Comparison of ENCODE assay signal across 8 cellular contexts in genomic region chr7:105876964-105877601, GRCh38. TPM values are rescaled to one million over a fixed set of nuclear protein-coding genes. Genes with fewer than 3 reads are reported as not detected.
A peak's percentile ranks its signal among the peaks of the same experiment; 100 is the strongest.
DNase-seq lines count a peak whose midpoint lies in the region; ATAC-seq and TF ChIP-seq lines count a peak whose summit lies in the region.

No MANE protein-coding gene starts in this region.

- H3K27ac ChIP-seq in ACC112 (ENCODE audit: low read depth, low read length) (peak overlapping the region; percentile 5; the same call in 1 of the 2 replicates), OCI-LY3 (ENCODE audit: low read length) (no peak overlapping the region), brain microvascular endothelial cell (no peak overlapping the region)

- peak; percentile 12 for ATAC-seq in GM19035 (IDR thresholded peaks at IDR 0.05; ENCODE audit: unreplicated experiment)
- no peak for ATAC-seq in GM18505 (IDR thresholded peaks at IDR 0.05; ENCODE audit: unreplicated experiment)

- H3K9ac ChIP-seq in OCI-LY3 (ENCODE audit: low read length) = peak overlapping the region; percentile 64
- peak overlapping the region; percentile 73 for H3K9ac ChIP-seq in skeletal muscle satellite cell (ENCODE audit: low read depth, low read length)

- H3K4me2 ChIP-seq in OCI-LY3 (ENCODE audit: low read length) (peak overlapping the region; percentile 100), skeletal muscle satellite cell (ENCODE audit: low read length) (peak overlapping the region; percentile 83)

- H2AFZ ChIP-seq in ACC112 (ENCODE audit: low read length, unreplicated experiment) = peak overlapping the region; percentile 55
- peak overlapping the region; percentile 84 for H2AFZ ChIP-seq in OCI-LY3 (ENCODE audit: low read depth, low read length)

- TF ChIP-seq CTCF in OCI-LY3 (IDR thresholded peaks at IDR 0.05; ENCODE audit: low read depth, low read length) = no peak
- no peak for TF ChIP-seq CTCF in brain microvascular endothelial cell (IDR thresholded peaks at IDR 0.05; ENCODE audit: low read depth, low read length, missing control alignments)

- no peaks in the 10 kb centered on the region for H3K27me3 ChIP-seq in ACC112 (ENCODE audit: insufficient read depth, low read length)
- peaks cover 51% of the 10 kb centered on the region for H3K27me3 ChIP-seq in OCI-LY3 (ENCODE audit: low read depth, low read length)
- H3K27me3 ChIP-seq in brain microvascular endothelial cell (replicated peaks) = no peaks in the 10 kb centered on the region
- no peaks in the 10 kb centered on the region for H3K27me3 ChIP-seq in skeletal muscle satellite cell (ENCODE audit: control insufficient read depth, insufficient read depth, low read length)

- H3K9me3 ChIP-seq in OCI-LY3 (ENCODE audit: insufficient read depth, low read length) = no peaks in the 10 kb centered on the region
- H3K9me3 ChIP-seq in skeletal muscle satellite cell (replicated peaks; ENCODE audit: low read length) = no peaks in the 10 kb centered on the region

- no peaks in the 10 kb centered on the region for H3K36me3 ChIP-seq in ACC112 (ENCODE audit: insufficient read depth, low read length)
- no peaks in the 10 kb centered on the region for H3K36me3 ChIP-seq in OCI-LY3 (replicated peaks; ENCODE audit: low read depth, low read length)
- no peaks in the 10 kb centered on the region for H3K36me3 ChIP-seq in brain microvascular endothelial cell (replicated peaks)
- H3K36me3 ChIP-seq in skeletal muscle satellite cell (ENCODE audit: insufficient read depth, low read length) = no peaks in the 10 kb centered on the region

- H3K4me3 ChIP-seq in ACC112 (ENCODE audit: low read depth, low read length) (peak overlapping the region; percentile 85), OCI-LY3 (ENCODE audit: low read length) (peak overlapping the region; percentile 94), brain microvascular endothelial cell (ENCODE audit: low read depth, low read length) (peak overlapping the region; percentile 71), skeletal muscle satellite cell (ENCODE audit: low read length) (peak overlapping the region; percentile 85)

- no peak for TF ChIP-seq POLR2A in GM18505 (IDR thresholded peaks at IDR 0.05; ENCODE audit: borderline replicate concordance, extremely low read depth, insufficient read depth, insufficient read length)

- H3K79me2 ChIP-seq in ACC112 (ENCODE audit: control insufficient read depth, insufficient read depth, low read length, unreplicated experiment) = peaks cover 42% of the 10 kb centered on the region
- no peaks in the 10 kb centered on the region for H3K79me2 ChIP-seq in OCI-LY3 (ENCODE audit: low read length)

- peak; percentile 11 for DNase-seq in brain microvascular endothelial cell
- DNase-seq in iris pigment epithelial cell (ENCODE audit: low read depth) = peak; percentile 31
- DNase-seq in GOT3 (lab: John Stamatoyannopoulos, UW) = no peak

- no peaks in the 10 kb centered on the region for H4K20me1 ChIP-seq in OCI-LY3 (ENCODE audit: insufficient read depth, low read length)

- in situ Hi-C loops in brain microvascular endothelial cell (cut with HindIII; ENCODE audit: low pct_ligation_motif_present, low sequenced_read_pairs) = no loop called here

- H3K4me1 ChIP-seq in ACC112 (ENCODE audit: control insufficient read depth, insufficient read depth, low read length, unreplicated experiment) (peaks cover 27% of the 10 kb centered on the region), OCI-LY3 (ENCODE audit: low read length) (peaks cover 24% of the 10 kb centered on the region), skeletal muscle satellite cell (ENCODE audit: control insufficient read depth, insufficient read depth, low read length) (peaks cover 13% of the 10 kb centered on the region)

RNA-seq across cellular contexts. Expression of gene ATXN7L1, which starts 0.7 kb away (rescaled TPM):
- 5.3 and 6.8 TPM in 2 replicates for total RNA-seq in skeletal muscle satellite cell (2012; rRNA removed)
